9 cellular contexts compared by ENCODE assay signal in the genomic region with DNA sequence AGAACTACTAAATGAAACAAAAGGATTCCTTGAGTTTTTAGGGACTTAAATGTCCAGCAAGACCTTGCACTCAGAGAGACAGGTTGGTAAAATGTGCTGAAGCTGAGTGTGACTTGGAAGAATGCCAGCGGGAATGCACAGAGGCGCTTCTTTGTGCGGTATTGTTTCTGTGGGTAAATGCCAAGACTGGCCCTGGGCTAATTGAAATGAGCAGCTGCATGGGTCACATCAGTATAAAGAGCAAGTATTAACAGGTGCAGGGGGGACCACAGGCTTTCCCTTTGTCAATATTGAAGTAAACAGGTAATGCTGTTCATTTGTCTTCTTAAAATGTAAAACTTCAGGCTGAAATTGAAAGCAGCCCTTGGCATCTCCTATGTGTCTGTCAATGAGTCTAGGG.
DNase-seq lines count a peak whose midpoint lies in the region; ATAC-seq, FAIRE-seq and TF ChIP-seq lines count a peak whose summit lies in the region.
"Had no signal": no experiment of that assay in that cellular context is flagged by ENCODE, and none has a peak within 500 bp of the region (broad histone marks: within the 10 kb centered on the region; RNA-seq: fewer than 3 reads in every experiment).

No MANE protein-coding gene starts in this region.

- H4K20me1 ChIP-seq in KMS-11 (ENCODE audit: insufficient read depth): no peaks in the 10 kb centered on the region

- CTCF ChIA-PET in CD8-positive, alpha-beta T cell (lab: Charles Lee): no interaction called here
- CTCF ChIA-PET in activated CD8-positive, alpha-beta T cell treated with anti-CD3 and anti-CD28 coated beads for 36 hours (lab: Charles Lee): no interaction called here
- CTCF ChIA-PET in activated CD4-positive, alpha-beta T cell treated with anti-CD3 and anti-CD28 coated beads for 36 hours (lab: Charles Lee): no interaction called here

- H3K4me1 ChIP-seq in KMS-11 (ENCODE audit: low read depth, poor library complexity, severe bottlenecking): peaks cover 51% of the 10 kb centered on the region
- H3K4me1 ChIP-seq in CD8-positive, alpha-beta T cell (ENCODE audit: insufficient read depth, low read length): no peaks in the 10 kb centered on the region

- no peaks in the 10 kb centered on the region for H3K36me3 ChIP-seq in KMS-11 (ENCODE audit: insufficient read depth)
- no peaks in the 10 kb centered on the region for H3K36me3 ChIP-seq in bronchial epithelial cell (ENCODE audit: control insufficient read depth, insufficient read depth, low read length)
- no peaks in the 10 kb centered on the region for H3K36me3 ChIP-seq in CD8-positive, alpha-beta T cell (ENCODE audit: insufficient read depth, low read length)

- H3K9ac ChIP-seq in KMS-11: peak overlapping the region; percentile 23; the same call in 1 of the 2 replicates

- no peak for FAIRE-seq in bronchial epithelial cell (lab: Jason Lieb, UNC)

- no peak overlapping the region for H3K4me3 ChIP-seq in KMS-11 (IDR thresholded peaks at IDR 0.05; ENCODE audit: insufficient read depth, low read depth, low read length)
- no peak overlapping the region for H3K4me3 ChIP-seq in bronchial epithelial cell (ENCODE audit: low read depth, low read length)
- H3K4me3 ChIP-seq in CD8-positive, alpha-beta T cell (ENCODE audit: low read depth, low read length): no peak overlapping the region
- H3K4me3 ChIP-seq: smooth muscle cell had no signal

- H2AFZ ChIP-seq in KMS-11 (ENCODE audit: low read depth): peak overlapping the region; percentile 33; the same call in 1 of the 2 replicates

- ATAC-seq in CD8-positive, alpha-beta T cell: no peak
- no peak for ATAC-seq in HG02885 (IDR thresholded peaks at IDR 0.05; ENCODE audit: poor library complexity, unreplicated experiment)
- ATAC-seq in activated CD8-positive, alpha-beta T cell treated with anti-CD3 and anti-CD28 coated beads for 36 hours: no peak
- ATAC-seq in activated CD4-positive, alpha-beta T cell treated with anti-CD3 and anti-CD28 coated beads for 36 hours: no peak

- intact Hi-C loops in CD8-positive, alpha-beta T cell (cut with DNase I, micrococcal nuclease): no loop called here
- intact Hi-C loops in activated CD8-positive, alpha-beta T cell treated with anti-CD3 and anti-CD28 coated beads for 36 hours (cut with micrococcal nuclease): no loop called here
- intact Hi-C loops in activated CD4-positive, alpha-beta T cell treated with anti-CD3 and anti-CD28 coated beads for 36 hours (cut with DNase I, micrococcal nuclease): no loop called here

- peak overlapping the region; percentile 86 for H3K27ac ChIP-seq in KMS-11
- H3K27ac ChIP-seq in CD8-positive, alpha-beta T cell (ENCODE audit: low read depth, low read length): no peak overlapping the region

- DNase-seq in DMS153 treated with DMSO at 0.1 percent for 48 hours (lab: John Stamatoyannopoulos, UW; ENCODE audit: unreplicated experiment): peak; percentile 75
- peak; percentile 56 for DNase-seq in NCI-H2196 treated with DMSO at 0.1 percent for 48 hours (lab: John Stamatoyannopoulos, UW; ENCODE audit: unreplicated experiment)
- DNase-seq in bronchial epithelial cell (ENCODE audit: low read depth): peak; percentile 44
- no peak for DNase-seq in CD8-positive, alpha-beta T cell
- DNase-seq in activated CD8-positive, alpha-beta T cell treated with anti-CD3 and anti-CD28 coated beads for 36 hours: no peak
- no peak for DNase-seq in activated CD4-positive, alpha-beta T cell treated with anti-CD3 and anti-CD28 coated beads for 36 hours

- POLR2A ChIA-PET in CD8-positive, alpha-beta T cell (lab: Charles Lee): no interaction called here
- POLR2A ChIA-PET in activated CD8-positive, alpha-beta T cell treated with anti-CD3 and anti-CD28 coated beads for 36 hours (lab: Charles Lee): no interaction called here
- POLR2A ChIA-PET in activated CD4-positive, alpha-beta T cell treated with anti-CD3 and anti-CD28 coated beads for 36 hours (lab: Charles Lee): no interaction called here

- no peaks in the 10 kb centered on the region for H3K27me3 Mint-ChIP-seq in CD8-positive, alpha-beta T cell (ENCODE audit: low read depth)
- no peaks in the 10 kb centered on the region for H3K27me3 Mint-ChIP-seq in activated CD8-positive, alpha-beta T cell treated with anti-CD3 and anti-CD28 coated beads for 36 hours
- H3K27me3 Mint-ChIP-seq in activated CD4-positive, alpha-beta T cell treated with anti-CD3 and anti-CD28 coated beads for 36 hours: no peaks in the 10 kb centered on the region

- H3K27me3 ChIP-seq in KMS-11 (ENCODE audit: insufficient read depth, low read depth) (no peaks in the 10 kb centered on the region), bronchial epithelial cell (ENCODE audit: control insufficient read depth, insufficient read depth, low read length) (no peaks in the 10 kb centered on the region)
- no peaks in the 10 kb centered on the region for H3K27me3 ChIP-seq in CD8-positive, alpha-beta T cell (ENCODE audit: insufficient read depth, low read length)

- no peaks in the 10 kb centered on the region for H3K36me3 Mint-ChIP-seq in CD8-positive, alpha-beta T cell
- no peaks in the 10 kb centered on the region for H3K36me3 Mint-ChIP-seq in activated CD8-positive, alpha-beta T cell treated with anti-CD3 and anti-CD28 coated beads for 36 hours (ENCODE audit: low read depth)
- H3K36me3 Mint-ChIP-seq in activated CD4-positive, alpha-beta T cell treated with anti-CD3 and anti-CD28 coated beads for 36 hours (ENCODE audit: low read depth): no peaks in the 10 kb centered on the region

- no peaks in the 10 kb centered on the region for H3K4me1 Mint-ChIP-seq in CD8-positive, alpha-beta T cell (ENCODE audit: low read depth)
- H3K4me1 Mint-ChIP-seq in activated CD8-positive, alpha-beta T cell treated with anti-CD3 and anti-CD28 coated beads for 36 hours (ENCODE audit: low read depth): no peaks in the 10 kb centered on the region
- H3K4me1 Mint-ChIP-seq in activated CD4-positive, alpha-beta T cell treated with anti-CD3 and anti-CD28 coated beads for 36 hours: no peaks in the 10 kb centered on the region

- no peak overlapping the region for H3K4me3 Mint-ChIP-seq in CD8-positive, alpha-beta T cell
- H3K4me3 Mint-ChIP-seq in activated CD8-positive, alpha-beta T cell treated with anti-CD3 and anti-CD28 coated beads for 36 hours: no peak overlapping the region
- H3K4me3 Mint-ChIP-seq in activated CD4-positive, alpha-beta T cell treated with anti-CD3 and anti-CD28 coated beads for 36 hours: no peak overlapping the region

- no peaks in the 10 kb centered on the region for H3K79me2 ChIP-seq in KMS-11 (ENCODE audit: insufficient read depth, low read depth)

- H3K4me2 ChIP-seq in KMS-11: peak overlapping the region; percentile 88
- H3K4me2 ChIP-seq: smooth muscle cell had no signal

- peaks cover 4% of the 10 kb centered on the region for H3K9me3 Mint-ChIP-seq in CD8-positive, alpha-beta T cell
- H3K9me3 Mint-ChIP-seq in activated CD8-positive, alpha-beta T cell treated with anti-CD3 and anti-CD28 coated beads for 36 hours: peaks cover 3% of the 10 kb centered on the region
- H3K9me3 Mint-ChIP-seq in activated CD4-positive, alpha-beta T cell treated with anti-CD3 and anti-CD28 coated beads for 36 hours (ENCODE audit: low read depth): peaks cover 6% of the 10 kb centered on the region

- no peak for TF ChIP-seq CTCF in KMS-11 (conservative IDR thresholded peaks at IDR 0.05; ENCODE audit: low read depth, low read length)
- no peak for TF ChIP-seq CTCF in bronchial epithelial cell (IDR thresholded peaks at IDR 0.05; ENCODE audit: insufficient read depth, low read length, severe bottlenecking)
- no peak for TF ChIP-seq CTCF in CD8-positive, alpha-beta T cell (IDR thresholded peaks at IDR 0.05)
- no peak for TF ChIP-seq CTCF in activated CD8-positive, alpha-beta T cell treated with anti-CD3 and anti-CD28 coated beads for 36 hours (IDR thresholded peaks at IDR 0.05)

- H3K27ac Mint-ChIP-seq in CD8-positive, alpha-beta T cell: no peak overlapping the region
- H3K27ac Mint-ChIP-seq in activated CD8-positive, alpha-beta T cell treated with anti-CD3 and anti-CD28 coated beads for 36 hours: no peak overlapping the region
- H3K27ac Mint-ChIP-seq in activated CD4-positive, alpha-beta T cell treated with anti-CD3 and anti-CD28 coated beads for 36 hours: no peak overlapping the region

- no peaks in the 10 kb centered on the region for H3K9me3 ChIP-seq in CD8-positive, alpha-beta T cell (ENCODE audit: low read length)

Comparison
In these comparisons a context has a peak if more than half of its experiments do, and no peak if none do; other contexts are left out.
1. DNase-seq: peak in DMS153 treated with DMSO at 0.1 percent for 48 hours (single experiment), NCI-H2196 treated with DMSO at 0.1 percent for 48 hours (single experiment) and bronchial epithelial cell (single experiment); none in CD8-positive, alpha-beta T cell (0 of 7), activated CD8-positive, alpha-beta T cell treated with anti-CD3 and anti-CD28 coated beads for 36 hours (single experiment) and activated CD4-positive, alpha-beta T cell treated with anti-CD3 and anti-CD28 coated beads for 36 hours (single experiment).